8 cellular contexts compared by ENCODE assay signal in the genomic region with DNA sequence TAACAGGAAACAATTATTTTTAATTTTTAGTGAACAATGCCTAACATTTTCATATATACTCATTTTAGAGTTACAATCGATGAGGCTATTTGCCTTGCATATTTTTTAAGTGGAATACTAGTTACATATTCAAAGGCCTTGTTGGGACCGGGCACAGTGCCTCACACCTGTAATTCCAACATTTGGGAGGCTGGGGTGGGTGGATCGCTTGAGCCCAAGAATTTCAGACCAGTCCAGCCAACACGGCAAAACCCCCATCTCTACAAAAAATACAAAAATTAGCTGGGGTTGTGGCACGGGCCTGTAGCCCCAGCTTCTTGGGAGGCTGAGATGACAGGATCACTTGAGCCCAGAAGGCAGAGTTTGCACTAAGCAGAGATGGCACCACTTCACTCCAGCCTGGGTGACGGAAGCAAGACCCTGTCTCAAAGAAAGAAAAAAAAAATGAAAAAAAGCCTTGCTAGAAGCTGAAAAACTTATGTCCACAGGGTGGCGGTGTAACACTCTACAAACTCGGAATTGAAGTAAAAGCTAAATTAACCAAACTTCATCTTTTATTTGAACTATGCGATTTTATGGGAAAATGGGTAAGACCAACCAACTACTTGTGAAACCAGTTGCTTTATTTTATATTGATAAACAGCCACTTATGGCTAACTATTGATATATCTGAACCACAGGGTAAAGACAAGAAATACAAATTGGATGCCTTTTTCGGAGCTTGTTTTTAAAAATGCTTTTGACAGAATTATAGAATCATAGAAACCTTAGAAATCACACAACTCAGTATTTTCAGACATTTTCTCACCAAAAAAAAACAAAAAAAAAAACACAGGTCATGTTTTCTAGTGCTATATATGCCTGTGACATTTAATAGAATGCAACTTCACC. TPM values are rescaled to one million over a fixed set of nuclear protein-coding genes. Genes with fewer than 3 reads are reported as not detected.
A peak's percentile ranks its signal among the peaks of the same experiment; 100 is the strongest.
DNase-seq lines count a peak whose midpoint lies in the region; ATAC-seq and TF ChIP-seq lines count a peak whose summit lies in the region.

No MANE protein-coding gene starts in this region.

- H3K9ac ChIP-seq in colonic mucosa (ENCODE audit: low read depth in 2 of 2, low read length in 2 of 2), result no peak overlapping the region

- H3K4me1 ChIP-seq in colonic mucosa, result no peaks in the 10 kb centered on the region
- no peaks in the 10 kb centered on the region for H3K4me1 ChIP-seq in lung (ENCODE audit: control insufficient read depth in 2 of 2, insufficient read depth in 2 of 2, low read length in 2 of 2)

- peak; percentile 81 for DNase-seq in AG10803 (ENCODE audit: low read depth)
- peak; percentile 30 for DNase-seq in GM20000 (ENCODE audit: low spot score)
- peak; percentile 3 for DNase-seq in NCI-H2196 treated with DMSO at 0.1 percent for 48 hours (lab: John Stamatoyannopoulos, UW; ENCODE audit: unreplicated experiment)
- peak; percentile 22 for DNase-seq in activated CD4-positive, CD25-positive, alpha-beta regulatory T cell treated with anti-CD3 and anti-CD28 coated beads, Interleukin-2, amount 50 U/mL, for 16 hours (ENCODE audit: low read depth, low spot score)
- DNase-seq in colonic mucosa, result peak; percentile 66
- peak; percentile 54 for DNase-seq in lung (ENCODE audit: low spot score)
- peak; percentile 28 for DNase-seq in stimulated activated CD8-positive, alpha-beta memory T cell treated with anti-CD3 and anti-CD28 coated beads, Interleukin-4, amount 100 ng/mL, for 24 hours (ENCODE audit: low read depth)
- DNase-seq in GM19238 (ENCODE audit: insufficient read length, low spot score), result no peak

- no peaks in the 10 kb centered on the region for H3K36me3 ChIP-seq in colonic mucosa
- H3K36me3 ChIP-seq in lung (ENCODE audit: control insufficient read depth in 2 of 2, insufficient read depth in 2 of 2, low read length in 2 of 2), result no peaks in the 10 kb centered on the region

- H3K9me3 ChIP-seq in colonic mucosa (no peaks in the 10 kb centered on the region), lung (ENCODE audit: control insufficient read depth in 2 of 2, insufficient read depth in 1 of 2, low read length in 1 of 2) (no peaks in the 10 kb centered on the region)

- no peak overlapping the region for H3K27ac ChIP-seq in colonic mucosa
- H3K27ac ChIP-seq in lung (ENCODE audit: low read depth in 1 of 2, low read length in 1 of 2), result no peak overlapping the region

- TF ChIP-seq CTCF in AG10803 (conservative IDR thresholded peaks at IDR 0.05; ENCODE audit: low read length) (peak; percentile 80), GM20000 (IDR thresholded peaks at IDR 0.05; ENCODE audit: extremely low read depth, missing control alignments) (peak; percentile 33), colonic mucosa (IDR thresholded peaks at IDR 0.05) (peak; percentile 72), lung (IDR thresholded peaks at IDR 0.05; ENCODE audit: control extremely low read depth, extremely low read depth) (peak; percentile 52)

- intact Hi-C loops in colonic mucosa (cut with DNase I), result loop anchor here (5.0 to 10.0 kb wide), 2 partner anchors 95 to 158 kb away; no protein-coding TSS in a partner anchor

- H3K4me3 ChIP-seq in AG10803 (ENCODE audit: low read length), result no peak overlapping the region; the same call in 1 of the 2 replicates
- H3K4me3 ChIP-seq in colonic mucosa, result no peak overlapping the region
- no peak overlapping the region for H3K4me3 ChIP-seq in lung

- WGBS in lung, 2 donors, result 35 to 36% methylated on average over 10 of the region's 10 CpGs

- H3K27me3 ChIP-seq in colonic mucosa (no peaks in the 10 kb centered on the region), lung (ENCODE audit: control insufficient read depth, insufficient read depth) (no peaks in the 10 kb centered on the region)

- no peak for ATAC-seq in lung (ENCODE audit: insufficient read depth, low FRiP score)

RNA-seq across cellular contexts. Expression of gene ROS1, which starts 24.1 kb away (rescaled TPM):
- total RNA-seq in colonic mucosa (1 to 10 TPM in 1 of 2 donors, under 1 TPM in 1; 0.99 to 1.9 TPM), lung (100 to 1,000 TPM in 1 of 2 donors, 10 to 100 TPM in 1; 73.7 to 263 TPM)
- 10 to 100 TPM; 15.5 to 45.0 TPM for polyA plus RNA-seq in lung

RNA-seq across cellular contexts. Expression of gene DCBLD1, which starts 32.7 kb away (rescaled TPM):
- total RNA-seq in colonic mucosa (10 to 100 TPM; 16.3 to 17.2 TPM), lung (10 to 100 TPM; 14.6 to 38.1 TPM)
- polyA plus RNA-seq in lung, result 10 to 100 TPM; 10.0 to 11.4 TPM

Comparison
In these comparisons a context has a peak if more than half of its experiments do, and no peak if none do; other contexts are left out.
1. RNA of gene ROS1, which starts 24.1 kb away (total RNA-seq): 73.7 to 263 TPM in lung; 0.99 to 1.9 TPM in colonic mucosa; every median in the first group is over 10 times any median in the second.
2. Peak in every context shown above with its lines, with median percentiles within 50 percentile points of each other: CTCF ChIP-seq.